18 cellular contexts compared by ENCODE assay signal in genomic region chr6:144954241-144954556, GRCh38.
DNase-seq lines count a peak whose midpoint lies in the region; ATAC-seq and TF ChIP-seq lines count a peak whose summit lies in the region.
"Had no signal": no experiment of that assay in that cellular context is flagged by ENCODE, and none has a peak within 500 bp of the region (broad histone marks: within the 10 kb centered on the region; RNA-seq: fewer than 3 reads in every experiment).

No MANE protein-coding gene starts in this region.

- no peaks in the 10 kb centered on the region; the same call in 2 of the 3 replicates for H3K9me3 Mint-ChIP-seq in GM23338

- H3K27me3 Mint-ChIP-seq in GM23338 (ENCODE audit: insufficient read depth, low read depth, poor library complexity): peaks cover 9% of the 10 kb centered on the region

- H3F3A ChIP-seq in GM23338 (replicated peaks; ENCODE audit: low read depth): no peaks in the 10 kb centered on the region

- H3K79me2 ChIP-seq in GM23338 (replicated peaks; ENCODE audit: insufficient read depth): no peaks in the 10 kb centered on the region

- H3K4me3 ChIP-seq in GM23338 (no peak overlapping the region), SJSA1 (no peak overlapping the region), left lung (no peak overlapping the region), skeletal muscle satellite cell (ENCODE audit: low read length) (no peak overlapping the region)
- no peak overlapping the region for H3K4me3 ChIP-seq in effector memory CD4-positive, alpha-beta T cell (ENCODE audit: insufficient read depth, low read depth, low read length, poor library complexity, severe bottlenecking)

- H3K9me3 ChIP-seq in SJSA1 (replicated peaks): no peaks in the 10 kb centered on the region
- H3K9me3 ChIP-seq in left lung: no peaks in the 10 kb centered on the region
- H3K9me3 ChIP-seq in skeletal muscle satellite cell (replicated peaks; ENCODE audit: low read length): no peaks in the 10 kb centered on the region
- no peaks in the 10 kb centered on the region for H3K9me3 ChIP-seq in effector memory CD4-positive, alpha-beta T cell (ENCODE audit: control insufficient read depth, low read length)
- H3K9me3 ChIP-seq: BE2C, Caco-2 had no signal

- peaks cover 14% of the 10 kb centered on the region for H3K9me2 ChIP-seq in GM23338 (ENCODE audit: insufficient read depth)

- peaks cover 3% of the 10 kb centered on the region; the same call in 2 of the 3 replicates for H3K36me3 Mint-ChIP-seq in GM23338 (ENCODE audit: low read depth)
- H3K36me3 Mint-ChIP-seq: CD4-positive, CD25-positive, alpha-beta regulatory T cell had no signal

- peak overlapping the region; percentile 53; the same call in 1 of the 2 replicates for H2AFZ ChIP-seq in GM23338

- H3K27ac Mint-ChIP-seq in GM23338: no peak overlapping the region
- H3K27ac Mint-ChIP-seq: CD4-positive, CD25-positive, alpha-beta regulatory T cell had no signal

- no peak overlapping the region for H3K4me3 Mint-ChIP-seq in GM23338
- H3K4me3 Mint-ChIP-seq: CD4-positive, CD25-positive, alpha-beta regulatory T cell had no signal

- ATAC-seq in GM23338 (no peak), left lung (peak; percentile 57), HG02623 (IDR thresholded peaks at IDR 0.05; ENCODE audit: unreplicated experiment) (no peak)
- ATAC-seq: HepG2 had no signal

- no peak overlapping the region for H3K4me2 ChIP-seq in GM23338
- peak overlapping the region; percentile 17 for H3K4me2 ChIP-seq in skeletal muscle satellite cell (ENCODE audit: low read length)

- no peaks in the 10 kb centered on the region for H4K20me1 ChIP-seq in GM23338 (replicated peaks; ENCODE audit: insufficient read depth)

- peaks cover 46% of the 10 kb centered on the region for H3K4me1 Mint-ChIP-seq in GM23338
- H3K4me1 Mint-ChIP-seq: CD4-positive, CD25-positive, alpha-beta regulatory T cell had no signal

- no peak for DNase-seq in GM23338 (ENCODE audit: low spot score)
- no peak for DNase-seq in SJSA1 (ENCODE audit: low read depth in 1 of 2, low spot score in 2 of 2)
- DNase-seq in left lung: no peak
- no peak for DNase-seq in effector memory CD4-positive, alpha-beta T cell
- DNase-seq in NCI-H128 (lab: John Stamatoyannopoulos, UW; ENCODE audit: unreplicated experiment): no peak
- DNase-seq: BE2C; Caco-2; CD4-positive, CD25-positive, alpha-beta regulatory T cell; KG1; NCI-H1417 treated with DMSO at 0.1 percent for 48 hours; NCI-H187 treated with DMSO at 0.1 percent for 48 hours; NCI-H2227 treated with DMSO at 0.1 percent for 48 hours; NCI-H510A treated with DMSO at 0.1 percent for 48 hours; NCI-H774 had no signal

- TF ChIP-seq CTCF in GM23338 (conservative IDR thresholded peaks at IDR 0.05; ENCODE audit: low read depth in 2 of 2) (no peak), left lung (IDR thresholded peaks at IDR 0.05) (no peak)

- no peaks in the 10 kb centered on the region for H3K27me3 ChIP-seq in GM23338 (ENCODE audit: insufficient read depth)
- no peaks in the 10 kb centered on the region for H3K27me3 ChIP-seq in SJSA1 (replicated peaks)
- no peaks in the 10 kb centered on the region for H3K27me3 ChIP-seq in left lung
- H3K27me3 ChIP-seq in skeletal muscle satellite cell (ENCODE audit: control insufficient read depth, insufficient read depth, low read length): no peaks in the 10 kb centered on the region
- no peaks in the 10 kb centered on the region for H3K27me3 ChIP-seq in effector memory CD4-positive, alpha-beta T cell (replicated peaks; ENCODE audit: control insufficient read depth, insufficient read depth, low read length, poor library complexity, severe bottlenecking)
- H3K27me3 ChIP-seq: BE2C had no signal

- H3K36me3 ChIP-seq in GM23338 (ENCODE audit: insufficient read depth): no peaks in the 10 kb centered on the region
- H3K36me3 ChIP-seq in SJSA1: no peaks in the 10 kb centered on the region
- H3K36me3 ChIP-seq in left lung: no peaks in the 10 kb centered on the region
- H3K36me3 ChIP-seq in skeletal muscle satellite cell (ENCODE audit: insufficient read depth, low read length): no peaks in the 10 kb centered on the region
- no peaks in the 10 kb centered on the region for H3K36me3 ChIP-seq in effector memory CD4-positive, alpha-beta T cell (ENCODE audit: control insufficient read depth, insufficient read depth, low read length)
- H3K36me3 ChIP-seq: BE2C had no signal

- no peak overlapping the region for H3K27ac ChIP-seq in GM23338 (ENCODE audit: low read depth)
- H3K27ac ChIP-seq in SJSA1: peak overlapping the region; percentile 60
- no peak overlapping the region for H3K27ac ChIP-seq in left lung
- H3K27ac ChIP-seq in effector memory CD4-positive, alpha-beta T cell (ENCODE audit: insufficient read depth, low read length, poor library complexity, severe bottlenecking): no peak overlapping the region
- H3K27ac ChIP-seq: RWPE1 had no signal

- intact Hi-C loops in left lung (cut with DNase I): no loop called here

- peaks cover 33% of the 10 kb centered on the region for H3K4me1 ChIP-seq in GM23338 (ENCODE audit: insufficient read depth)
- peaks cover 37% of the 10 kb centered on the region for H3K4me1 ChIP-seq in SJSA1 (replicated peaks)
- no peaks in the 10 kb centered on the region for H3K4me1 ChIP-seq in left lung
- peaks cover 16% of the 10 kb centered on the region for H3K4me1 ChIP-seq in skeletal muscle satellite cell (ENCODE audit: control insufficient read depth, insufficient read depth, low read length)
- no peaks in the 10 kb centered on the region for H3K4me1 ChIP-seq in effector memory CD4-positive, alpha-beta T cell (ENCODE audit: control insufficient read depth, insufficient read depth, low read length, poor library complexity, severe bottlenecking)
- H3K4me1 ChIP-seq: BE2C, Caco-2 had no signal

- no peak overlapping the region for H3K9ac ChIP-seq in skeletal muscle satellite cell (ENCODE audit: low read depth, low read length)

TF ChIP-seq in GM23338, 12 proteins besides CTCF, POLR2A, EP300 and RAD21 (continues in another document):
- TF ChIP-seq EZH2 (IDR thresholded peaks at IDR 0.05; ENCODE audit: low read depth, unreplicated experiment) (no peak), CREB1 (CRISPR knock-in tag; IDR thresholded peaks at IDR 0.05; ENCODE audit: low read depth) (no peak), JUNB (IDR thresholded peaks at IDR 0.05; ENCODE audit: unreplicated experiment) (no peak), ZNF462 (CRISPR knock-in tag; IDR thresholded peaks at IDR 0.05) (no peak), POLR2AphosphoS5 (IDR thresholded peaks at IDR 0.05; ENCODE audit: low read depth) (no peak), EZH2phosphoT487 (IDR thresholded peaks at IDR 0.05; ENCODE audit: unreplicated experiment) (no peak)
